8 cellular contexts compared by ENCODE assay signal in the genomic region with DNA sequence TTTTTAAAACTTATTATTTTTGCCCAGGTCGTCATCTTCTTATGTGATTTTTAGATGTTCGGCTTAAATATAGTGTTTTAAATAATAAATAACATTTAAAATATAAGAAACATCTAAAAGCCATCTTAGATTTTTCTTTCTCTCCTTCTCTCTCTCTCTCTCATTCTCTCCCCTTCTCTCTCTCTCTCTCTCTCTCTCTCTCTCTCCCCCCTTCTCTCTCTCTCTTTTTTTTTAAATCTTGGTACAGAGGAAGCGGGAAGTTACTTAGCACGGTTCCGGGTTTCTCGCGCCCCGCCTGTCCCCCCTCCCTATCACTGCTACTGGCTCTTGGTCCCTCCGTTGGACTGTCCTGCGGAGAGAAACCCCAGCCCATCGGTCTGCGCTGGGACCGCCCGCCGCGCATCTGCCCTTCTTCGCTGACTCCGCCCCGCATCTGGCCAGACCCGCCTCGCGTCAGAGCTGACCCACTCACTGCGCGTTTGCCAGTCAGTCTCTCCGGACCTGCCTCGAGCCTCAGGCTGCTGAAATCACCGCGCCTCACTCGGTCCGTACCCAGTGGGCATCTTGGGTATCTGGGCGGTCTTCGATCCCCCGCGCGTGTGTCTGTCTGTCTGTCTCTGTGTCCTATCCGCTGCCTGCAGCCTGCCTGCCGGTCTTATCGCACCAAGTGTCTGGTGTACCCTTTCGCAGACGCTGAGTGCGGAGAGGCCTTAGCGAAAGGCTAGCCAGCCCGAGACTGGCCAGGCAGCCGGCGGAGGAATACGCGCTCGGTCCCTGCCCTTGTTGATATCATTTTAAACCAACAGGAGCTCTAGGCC. TPM values are rescaled to one million over a fixed set of nuclear protein-coding genes. Genes with fewer than 3 reads are reported as not detected.
A peak's percentile ranks its signal among the peaks of the same experiment; 100 is the strongest.
DNase-seq lines count a peak whose midpoint lies in the region; ATAC-seq, FAIRE-seq and TF ChIP-seq lines count a peak whose summit lies in the region.

TSS of gene PABPC5 (plus strand) at position 489 of the 818 bp plus-strand sequence. CDS start 739 bp downstream, outside the sequence.

- no peaks in the 10 kb centered on the region for H3K9me3 ChIP-seq in NT2/D1 (ENCODE audit: insufficient read depth, low read length)

- FAIRE-seq in GM12891 (lab: Jason Lieb, UNC) = no peak

- H3K4me1 ChIP-seq in NT2/D1 (ENCODE audit: insufficient read depth, insufficient read length) = no peaks in the 10 kb centered on the region

- peak within 1 kb of the TSS; percentile 59 for H3K9ac ChIP-seq in NT2/D1 (ENCODE audit: insufficient read length, low read depth)

- DNase-seq in Ammon's horn (ENCODE audit: low spot score) = peak; percentile 86
- DNase-seq in NT2/D1 (ENCODE audit: low read depth, low spot score) = peak; percentile 40
- peak; percentile 82 for DNase-seq in fibroblast of the conjunctiva (ENCODE audit: low read depth)
- peak; percentile 78 for DNase-seq in myocyte (ENCODE audit: low read depth)
- DNase-seq in 8988T = no peak
- no peak for DNase-seq in GM12891 (ENCODE audit: insufficient read length, low spot score)

- no peak for ATAC-seq in HG03159 (IDR thresholded peaks at IDR 0.05; ENCODE audit: unreplicated experiment)
- no peak for ATAC-seq in activated CD4-positive, CD25-positive, alpha-beta regulatory T cell treated with anti-CD3 and anti-CD28 coated beads, Interleukin-2, amount 50 U/mL, for 24 hours

- TF ChIP-seq POLR2A in GM12891 (IDR thresholded peaks at IDR 0.05; ENCODE audit: low read depth, low read length) = no peak

- peak within 1 kb of the TSS; percentile 70 for H3K4me3 ChIP-seq in NT2/D1 (ENCODE audit: insufficient read length, low read depth)

- H3K36me3 ChIP-seq in NT2/D1 (ENCODE audit: insufficient read depth, insufficient read length, low read length) = no peaks in the 10 kb centered on the region

- H3K27me3 ChIP-seq in NT2/D1 (ENCODE audit: insufficient read depth, insufficient read length) = peaks cover 13% of the 10 kb centered on the region

TF ChIP-seq in GM12891, 5 proteins besides CTCF, POLR2A, EP300 and RAD21:
- TF ChIP-seq POU2F2 (IDR thresholded peaks at IDR 0.05; ENCODE audit: low read depth, low read length) (no peak), PAX5 (IDR thresholded peaks at IDR 0.05; ENCODE audit: insufficient read depth, low read length, severe bottlenecking) (no peak), POLR2AphosphoS5 (IDR thresholded peaks at IDR 0.05; ENCODE audit: low read depth, low read length) (no peak), SPI1 (IDR thresholded peaks at IDR 0.05; ENCODE audit: low read depth, low read length) (no peak), TAF1 (IDR thresholded peaks at IDR 0.05; ENCODE audit: low read depth, low read length) (no peak)
TF ChIP-seq in GM12891: peak in this region for 0.

RNA-seq across cellular contexts. Expression of gene PABPC5, which starts in this region (rescaled TPM):
- total RNA-seq in myocyte = 4.0 and 4.7 TPM in 2 replicates
- polyA plus RNA-seq in myocyte (2012) = 2.0 TPM
- polyA plus RNA-seq in GM12891 (2012; ENCODE audit: low read depth, missing spikeins) = not detected

Comparison
In these comparisons a context has a peak if more than half of its experiments do, and no peak if none do; other contexts are left out.
1. DNase-seq: peak in Ammon's horn (single experiment), NT2/D1 (single experiment), fibroblast of the conjunctiva (single experiment) and myocyte (single experiment); none in 8988T (single experiment) and GM12891 (single experiment).